1 cellular context compared by ENCODE assay signal in the genomic region with DNA sequence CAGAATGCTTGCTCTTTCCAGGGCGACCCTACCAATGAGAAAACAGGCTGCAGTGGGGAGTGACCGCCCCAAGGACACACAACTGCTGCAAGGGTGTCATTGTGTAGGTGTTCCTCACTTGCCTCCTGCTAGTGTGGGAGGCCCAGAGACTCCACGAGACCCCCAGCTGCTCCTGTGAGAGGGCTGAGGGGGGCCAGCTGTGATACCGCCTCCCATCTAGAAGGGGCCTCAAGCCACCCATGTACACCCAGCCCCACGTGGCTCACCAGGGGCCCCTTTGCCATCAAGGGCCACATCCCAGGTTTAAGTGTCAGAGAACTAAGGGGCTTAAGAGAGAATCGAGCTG.
TF ChIP-seq lines count a peak whose summit lies in the region.

No MANE protein-coding gene starts in this region.

TF ChIP-seq in GM23338, 12 proteins besides CTCF, POLR2A, EP300 and RAD21:
- TF ChIP-seq ZNF114 (CRISPR knock-in tag; IDR thresholded peaks at IDR 0.05) (no peak), ZNF331 (CRISPR knock-in tag; IDR thresholded peaks at IDR 0.05; ENCODE audit: low read depth) (no peak), REST (IDR thresholded peaks at IDR 0.05; ENCODE audit: unreplicated experiment) (no peak), POLR2AphosphoS5 (IDR thresholded peaks at IDR 0.05; ENCODE audit: low read depth) (no peak)
